33 cellular contexts compared by ENCODE assay signal in the genomic region with DNA sequence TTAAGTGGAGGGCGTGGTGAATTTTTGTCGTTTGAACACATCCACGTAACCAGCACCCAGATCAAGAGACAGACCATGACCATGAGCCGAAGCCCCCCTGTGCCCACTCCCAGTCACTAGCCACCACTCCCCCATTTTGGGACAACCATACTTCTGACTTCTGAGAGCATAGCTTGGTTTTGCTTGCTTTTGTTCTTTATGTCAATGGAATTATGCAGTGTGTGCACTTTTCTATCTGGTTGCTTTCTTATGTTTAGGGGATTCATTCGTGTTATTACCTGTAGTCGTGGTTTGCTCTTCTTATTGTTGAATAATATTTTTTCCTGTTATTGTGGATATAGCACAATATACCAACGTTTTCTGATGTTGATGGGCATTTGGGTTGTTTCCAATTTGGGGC.
"Had no signal": no experiment of that assay in that cellular context is flagged by ENCODE, and none has a peak within 500 bp of the region (broad histone marks: within the 10 kb centered on the region; RNA-seq: fewer than 3 reads in every experiment).

No MANE protein-coding gene starts in this region.

- H3K36me3 Mint-ChIP-seq: activated CD4-positive, alpha-beta memory T cell treated with anti-CD3 and anti-CD28 coated beads for 36 hours; activated CD8-positive, alpha-beta memory T cell treated with anti-CD3 and anti-CD28 coated beads, Interleukin-2, amount 10 ng/mL, durations not matched to agents 7 days and 5 days; activated naive CD4-positive, alpha-beta T cell treated with anti-CD3 and anti-CD28 coated beads, Interleukin-2, amount 10 ng/mL, durations not matched to agents 7 days and 5 days; activated naive CD4-positive, alpha-beta T cell treated with anti-CD3 and anti-CD28 coated beads, Interleukin-2, amount 50 U/mL, for 72 hours; activated naive CD8-positive, alpha-beta T cell treated with anti-CD3 and anti-CD28 coated beads, Interleukin-2, amount 10 ng/mL, durations not matched to agents 7 days and 5 days had no signal

- H3K4me1 Mint-ChIP-seq: activated CD4-positive, alpha-beta T cell treated with anti-CD3 and anti-CD28 coated beads for 36 hours; activated CD4-positive, alpha-beta T cell treated with anti-CD3 and anti-CD28 coated beads, Interleukin-2, amount 10 ng/mL, durations not matched to agents 24 days and 14 days; activated CD8-positive, alpha-beta memory T cell treated with anti-CD3 and anti-CD28 coated beads, Interleukin-2, amount 10 ng/mL, durations not matched to agents 7 days and 5 days; activated naive CD4-positive, alpha-beta T cell treated with anti-CD3 and anti-CD28 coated beads, Interleukin-2, amount 10 ng/mL, durations not matched to agents 7 days and 5 days; activated naive CD8-positive, alpha-beta T cell treated with anti-CD3 and anti-CD28 coated beads, Interleukin-2, amount 10 ng/mL, durations not matched to agents 7 days and 5 days; central memory CD8-positive, alpha-beta T cell; T-helper 17 cell had no signal

- H3K27ac ChIP-seq: brain microvascular endothelial cell, esophagus muscularis mucosa, foreskin keratinocyte, gastroesophageal sphincter, heart right ventricle, WERI-Rb-1 had no signal

- H3K9me3 ChIP-seq: esophagus muscularis mucosa, gastroesophageal sphincter, heart right ventricle had no signal

- ATAC-seq: activated CD4-positive, alpha-beta T cell treated with anti-CD3 and anti-CD28 coated beads for 36 hours; activated CD8-positive, alpha-beta memory T cell treated with anti-CD3 and anti-CD28 coated beads, Interleukin-2, amount 10 ng/mL, durations not matched to agents 7 days and 5 days; activated CD8-positive, alpha-beta T cell treated with anti-CD3 and anti-CD28 coated beads, Interleukin-2, amount 10 ng/mL, durations not matched to agents 7 days and 5 days; activated naive CD4-positive, alpha-beta T cell treated with anti-CD3 and anti-CD28 coated beads, Interleukin-2, amount 50 U/mL, for 72 hours; effector memory CD8-positive, alpha-beta T cell; foreskin keratinocyte; gastroesophageal sphincter; heart right ventricle; T-helper 17 cell had no signal

- H3K4me3 ChIP-seq: esophagus muscularis mucosa, gastroesophageal sphincter, heart right ventricle had no signal

- H3K27me3 ChIP-seq: brain microvascular endothelial cell, esophagus muscularis mucosa, gastroesophageal sphincter had no signal

- DNase-seq: activated CD4-positive, alpha-beta memory T cell treated with anti-CD3 and anti-CD28 coated beads for 36 hours; activated CD4-positive, alpha-beta T cell treated with anti-CD3 and anti-CD28 coated beads for 36 hours; activated CD4-positive, alpha-beta T cell treated with anti-CD3 and anti-CD28 coated beads, Interleukin-2, amount 10 ng/mL, durations not matched to agents 24 days and 14 days; activated CD4-positive, CD25-positive, alpha-beta regulatory T cell; activated CD4-positive, CD25-positive, alpha-beta regulatory T cell treated with anti-CD3 and anti-CD28 coated beads, Interleukin-2, amount 50 U/mL, for 72 hours; activated CD8-positive, alpha-beta memory T cell treated with anti-CD3 and anti-CD28 coated beads, Interleukin-2, amount 10 ng/mL, durations not matched to agents 7 days and 5 days; activated CD8-positive, alpha-beta memory T cell treated with anti-CD3 and anti-CD28 coated beads, Interleukin-2, amount 50 U/mL, for 4 hours; activated CD8-positive, alpha-beta T cell treated with anti-CD3 and anti-CD28 coated beads, Interleukin-2, amount 10 ng/mL, durations not matched to agents 7 days and 5 days; activated gamma-delta T cell; activated naive CD4-positive, alpha-beta T cell; activated naive CD4-positive, alpha-beta T cell treated with anti-CD3 and anti-CD28 coated beads, Interleukin-2, amount 10 ng/mL, durations not matched to agents 7 days and 5 days; activated naive CD8-positive, alpha-beta T cell treated with anti-CD3 and anti-CD28 coated beads, Interleukin-2, amount 10 ng/mL, durations not matched to agents 7 days and 5 days; activated T-cell treated with anti-CD3 and anti-CD28 coated beads, Interleukin-2, amount 50 U/mL, for 1 hour; activated T-cell treated with anti-CD3 and anti-CD28 coated beads, Interleukin-2, amount 50 U/mL, for 48 hours; brain microvascular endothelial cell; cortex of kidney; dermis blood vessel endothelial cell; effector CD4-positive, alpha-beta T cell; effector memory CD8-positive, alpha-beta T cell; erythroblast; foreskin keratinocyte; heart right ventricle; T-helper 1 cell; T-helper 17 cell; T1000; WERI-Rb-1 had no signal

- H3K27me3 Mint-ChIP-seq: activated CD8-positive, alpha-beta memory T cell treated with anti-CD3 and anti-CD28 coated beads, Interleukin-2, amount 10 ng/mL, durations not matched to agents 7 days and 5 days had no signal

- H3K36me3 ChIP-seq: brain microvascular endothelial cell, esophagus muscularis mucosa, gastroesophageal sphincter, heart right ventricle, WERI-Rb-1 had no signal

- H3K9me3 Mint-ChIP-seq: activated CD4-positive, alpha-beta memory T cell treated with anti-CD3 and anti-CD28 coated beads for 36 hours; activated CD4-positive, alpha-beta T cell treated with anti-CD3 and anti-CD28 coated beads, Interleukin-2, amount 10 ng/mL, durations not matched to agents 24 days and 14 days; activated naive CD4-positive, alpha-beta T cell treated with anti-CD3 and anti-CD28 coated beads, Interleukin-2, amount 10 ng/mL, durations not matched to agents 7 days and 5 days; activated naive CD4-positive, alpha-beta T cell treated with anti-CD3 and anti-CD28 coated beads, Interleukin-2, amount 50 U/mL, for 72 hours; activated naive CD8-positive, alpha-beta T cell treated with anti-CD3 and anti-CD28 coated beads, Interleukin-2, amount 10 ng/mL, durations not matched to agents 7 days and 5 days; activated T-helper 1 cell treated with anti-CD3 and anti-CD28 coated beads, Interleukin-12 subunit alpha, Interleukin-12 subunit beta, Interleukin-2, Interleukin-4 antibody, amounts not matched to agents 30 ng/mL and 10 ng/mL and 1 ng/mL, durations not matched to agents 14 hours and 24 hours and 36 hours; activated T-helper 2 cell treated with anti-CD3 and anti-CD28 coated beads, Interferon-gamma antibody, Interleukin-2, Interleukin-4, amounts not matched to agents 10 μg/mL and 5 μg/mL and 100 μg/mL, durations not matched to agents 14 hours and 24 hours and 36 hours; central memory CD8-positive, alpha-beta T cell; effector memory CD8-positive, alpha-beta T cell; T-helper 2 cell treated with Interferon-gamma antibody and Interleukin-4, amounts not matched to agents 5 μg/mL and 100 μg/mL, for 36 hours had no signal

- H3K27ac Mint-ChIP-seq: activated CD4-positive, alpha-beta memory T cell treated with anti-CD3 and anti-CD28 coated beads for 36 hours; activated CD4-positive, alpha-beta T cell treated with anti-CD3 and anti-CD28 coated beads for 36 hours; activated CD4-positive, alpha-beta T cell treated with anti-CD3 and anti-CD28 coated beads, Interleukin-2, amount 10 ng/mL, durations not matched to agents 24 days and 14 days; activated CD8-positive, alpha-beta memory T cell treated with anti-CD3 and anti-CD28 coated beads, Interleukin-2, amount 10 ng/mL, durations not matched to agents 7 days and 5 days; activated CD8-positive, alpha-beta T cell treated with anti-CD3 and anti-CD28 coated beads, Interleukin-2, amount 10 ng/mL, durations not matched to agents 7 days and 5 days; activated naive CD4-positive, alpha-beta T cell treated with anti-CD3 and anti-CD28 coated beads, Interleukin-2, amount 10 ng/mL, durations not matched to agents 7 days and 5 days; activated naive CD4-positive, alpha-beta T cell treated with anti-CD3 and anti-CD28 coated beads, Interleukin-2, amount 50 U/mL, for 72 hours; activated naive CD8-positive, alpha-beta T cell treated with anti-CD3 and anti-CD28 coated beads, Interleukin-2, amount 10 ng/mL, durations not matched to agents 7 days and 5 days; activated T-helper 1 cell treated with anti-CD3 and anti-CD28 coated beads, Interleukin-12 subunit alpha, Interleukin-12 subunit beta, Interleukin-2, Interleukin-4 antibody, amounts not matched to agents 30 ng/mL and 10 ng/mL and 1 ng/mL, durations not matched to agents 14 hours and 24 hours and 36 hours; activated T-helper 2 cell treated with anti-CD3 and anti-CD28 coated beads, Interferon-gamma antibody, Interleukin-2, Interleukin-4, amounts not matched to agents 10 μg/mL and 5 μg/mL and 100 μg/mL, durations not matched to agents 14 hours and 24 hours and 36 hours; effector memory CD8-positive, alpha-beta T cell; T-helper 17 cell; T-helper 2 cell treated with Interferon-gamma antibody and Interleukin-4, amounts not matched to agents 5 μg/mL and 100 μg/mL, for 36 hours had no signal

- H3K4me1 ChIP-seq: foreskin keratinocyte had no signal

- H3K4me3 Mint-ChIP-seq: activated CD4-positive, alpha-beta memory T cell treated with anti-CD3 and anti-CD28 coated beads for 36 hours; activated CD4-positive, alpha-beta T cell treated with anti-CD3 and anti-CD28 coated beads for 36 hours; activated CD4-positive, alpha-beta T cell treated with anti-CD3 and anti-CD28 coated beads, Interleukin-2, amount 10 ng/mL, durations not matched to agents 24 days and 14 days; activated CD8-positive, alpha-beta memory T cell treated with anti-CD3 and anti-CD28 coated beads, Interleukin-2, amount 10 ng/mL, durations not matched to agents 7 days and 5 days; activated CD8-positive, alpha-beta T cell treated with anti-CD3 and anti-CD28 coated beads, Interleukin-2, amount 10 ng/mL, durations not matched to agents 7 days and 5 days; activated naive CD4-positive, alpha-beta T cell treated with anti-CD3 and anti-CD28 coated beads, Interleukin-2, amount 10 ng/mL, durations not matched to agents 7 days and 5 days; activated naive CD8-positive, alpha-beta T cell treated with anti-CD3 and anti-CD28 coated beads, Interleukin-2, amount 10 ng/mL, durations not matched to agents 7 days and 5 days; activated T-helper 1 cell treated with anti-CD3 and anti-CD28 coated beads, Interleukin-12 subunit alpha, Interleukin-12 subunit beta, Interleukin-2, Interleukin-4 antibody, amounts not matched to agents 30 ng/mL and 10 ng/mL and 1 ng/mL, durations not matched to agents 14 hours and 24 hours and 36 hours; central memory CD8-positive, alpha-beta T cell; effector memory CD8-positive, alpha-beta T cell; T-helper 17 cell; T-helper 2 cell treated with Interferon-gamma antibody and Interleukin-4, amounts not matched to agents 5 μg/mL and 100 μg/mL, for 36 hours had no signal
